In genomic region chr14:19481421-19481820, GRCh38 we compare ENCODE assay signal across 6 cellular contexts. TPM values are rescaled to one million over a fixed set of nuclear protein-coding genes. Genes with fewer than 3 reads are reported as not detected.
"Had no signal": no experiment of that assay in that cellular context is flagged by ENCODE, and none has a peak within 500 bp of the region (broad histone marks: within the 10 kb centered on the region; RNA-seq: fewer than 3 reads in every experiment).

No MANE protein-coding gene starts in this region.

RNA-seq across cellular contexts. Expression of gene POTEG, which starts 47.3 kb away (rescaled TPM):
- total RNA-seq: GM23248, GM23338, H1, H7, H9, HFFc6 had no signal
- polyA plus RNA-seq: GM23248, GM23338, H1 had no signal
